Comparison of ENCODE assay signal across 1 cellular context in genomic region chr6:56877922-56878321, GRCh38.
TF ChIP-seq lines count a peak whose summit lies in the region.

No MANE protein-coding gene starts in this region.

TF ChIP-seq in GM12878, 131 proteins besides CTCF, POLR2A, EP300 and RAD21 (continued from another document):
- TF ChIP-seq CUX1 (IDR thresholded peaks at IDR 0.05; ENCODE audit: insufficient replicate concordance, low read depth, low read length), result no peak
- no peak for TF ChIP-seq YY1 (IDR thresholded peaks at IDR 0.05; ENCODE audit: low read depth, low read length)
- no peak for TF ChIP-seq ZNF217 (IDR thresholded peaks at IDR 0.05)
- TF ChIP-seq PRDM15 (CRISPR knock-in tag; IDR thresholded peaks at IDR 0.05), result no peak
- no peak for TF ChIP-seq NBN (IDR thresholded peaks at IDR 0.05)
- TF ChIP-seq GABPA (IDR thresholded peaks at IDR 0.05; ENCODE audit: low read depth), result no peak
- TF ChIP-seq SPI1 (IDR thresholded peaks at IDR 0.05; ENCODE audit: borderline replicate concordance, insufficient read depth, low read depth, low read length), result no peak
- no peak for TF ChIP-seq MTA3 (IDR thresholded peaks at IDR 0.05; ENCODE audit: borderline replicate concordance, low read length)
- no peak for TF ChIP-seq E4F1 (IDR thresholded peaks at IDR 0.05; ENCODE audit: borderline replicate concordance, partially characterized antibody)
- TF ChIP-seq SIX5 (IDR thresholded peaks at IDR 0.05; ENCODE audit: low read depth, low read length, severe bottlenecking), result no peak
- TF ChIP-seq CREM (IDR thresholded peaks at IDR 0.05; ENCODE audit: low read depth), result no peak
TF ChIP-seq in GM12878: peak in this region for 0.
